ENCODE assay signal across 8 cellular contexts in genomic region chr3:113747719-113748046, GRCh38. TPM values are rescaled to one million over a fixed set of nuclear protein-coding genes. Genes with fewer than 3 reads are reported as not detected.
A peak's percentile ranks its signal among the peaks of the same experiment; 100 is the strongest.
DNase-seq lines count a peak whose midpoint lies in the region; ATAC-seq and TF ChIP-seq lines count a peak whose summit lies in the region.

No MANE protein-coding gene starts in this region.

- peak overlapping the region; percentile 93 to 100 (median 98) for H3K4me3 Mint-ChIP-seq in naive thymus-derived CD8-positive, alpha-beta T cell

- peaks cover 27 to 64% (median 53%) of the 10 kb centered on the region in 4 donors for H3K4me1 Mint-ChIP-seq in naive thymus-derived CD8-positive, alpha-beta T cell

- H3K36me3 ChIP-seq in heart right ventricle (no peaks in the 10 kb centered on the region), vagina (no peaks in the 10 kb centered on the region)

- DNase-seq in heart right ventricle (no peak), Right ventricle myocardium superior (no peak), RPMI8226 (peak; percentile 42), choroid plexus epithelial cell (ENCODE audit: low read depth) (no peak), vagina (ENCODE audit: extremely low spot score in 2 of 2) (no peak), medulla oblongata (ENCODE audit: extremely low spot score) (no peak)
- peak in 1 of 10 donors; percentile 29 for DNase-seq in naive thymus-derived CD8-positive, alpha-beta T cell

- no peaks in the 10 kb centered on the region for H3K9me3 Mint-ChIP-seq in naive thymus-derived CD8-positive, alpha-beta T cell

- H3K4me3 ChIP-seq in heart right ventricle = peak overlapping the region; percentile 71 to 97 (median 86)
- peak overlapping the region; percentile 96 for H3K4me3 ChIP-seq in choroid plexus epithelial cell (ENCODE audit: low read depth, low read length)
- peak overlapping the region; percentile 80 to 99 for H3K4me3 ChIP-seq in vagina

- TF ChIP-seq CTCF in heart right ventricle (IDR thresholded peaks at IDR 0.05) = no peak
- no peak for TF ChIP-seq CTCF in choroid plexus epithelial cell (conservative IDR thresholded peaks at IDR 0.05; ENCODE audit: low read depth, low read length)
- no peak for TF ChIP-seq CTCF in vagina (IDR thresholded peaks at IDR 0.05)

- intact Hi-C loops in heart right ventricle (cut with DNase I) = loop anchor here in 7 of 10 donors (5.0 to 10.0 kb wide), 7 partner anchors 35 to 310 kb away; partner anchors contain the start of genes USF3 (in 3 of the 7), CCDC191 (in 2 of the 7), QTRT2 (in 2 of the 7) and GRAMD1C (in 1 of the 7)
- intact Hi-C loops in Right ventricle myocardium superior (cut with DNase I) = loop anchor here (10.0 kb wide), 2 partner anchors 123 to 233 kb away; partner anchors contain the start of gene SPICE1
- intact Hi-C loops in vagina (cut with DNase I) = no loop called here

- H3K4me1 ChIP-seq in heart right ventricle (peaks cover 3 to 70% (median 39%) of the 10 kb centered on the region in 9 donors), vagina (peaks cover 45% of the 10 kb centered on the region)

- TF ChIP-seq POLR2A in vagina (IDR thresholded peaks at IDR 0.05) = no peak

- ATAC-seq in heart right ventricle (no peak), Right ventricle myocardium superior (ENCODE audit: poor library complexity) (no peak), GM21447 (IDR thresholded peaks at IDR 0.05; ENCODE audit: unreplicated experiment) (no peak)
- no peak for ATAC-seq in naive thymus-derived CD8-positive, alpha-beta T cell

- 4 to 7% methylated on average over 6 of the region's 6 CpGs for WGBS in heart right ventricle, 2 donors

- no peaks in the 10 kb centered on the region for H3K27me3 ChIP-seq in heart right ventricle
- H3K27me3 ChIP-seq in vagina = no peaks in the 10 kb centered on the region

- H3K27ac ChIP-seq in heart right ventricle (peak overlapping the region in 9 of 10 donors; percentile 90 to 100 (median 99)), vagina (peak overlapping the region; percentile 100)

- POLR2A ChIA-PET in naive thymus-derived CD8-positive, alpha-beta T cell (lab: Charles Lee) = interaction anchor here (1.0 to 3.7 kb wide), 7 partner anchors 11 to 1399 kb away, joined by 3 to 82 read pairs (median 4); partner anchors contain the start of genes SPICE1 and USF3

- H3K36me3 Mint-ChIP-seq in naive thymus-derived CD8-positive, alpha-beta T cell = peaks cover 0 to 3% (median 0%) of the 10 kb centered on the region in 3 donors

- no peaks in the 10 kb centered on the region for H3K27me3 Mint-ChIP-seq in naive thymus-derived CD8-positive, alpha-beta T cell

- H3K27ac Mint-ChIP-seq in naive thymus-derived CD8-positive, alpha-beta T cell = peak overlapping the region; percentile 99 to 100 (median 100)

- H3K9me3 ChIP-seq in heart right ventricle (no peaks in the 10 kb centered on the region), vagina (no peaks in the 10 kb centered on the region)

RNA-seq across cellular contexts. Expression of gene ATP6V1A, which starts 0.8 kb away (rescaled TPM):
- total RNA-seq in heart right ventricle (10 to 100 TPM; 16.1 to 40.8 (median 19.5) TPM), Right ventricle myocardium superior (17.9 TPM), vagina (28.5 TPM)
- polyA plus RNA-seq in heart right ventricle = 1 to 10 TPM; 7.1 to 7.2 TPM
- total RNA-seq in naive thymus-derived CD8-positive, alpha-beta T cell = 10 to 100 TPM; 23.0 to 23.5 TPM
- polyA plus RNA-seq in naive thymus-derived CD8-positive, alpha-beta T cell = 10 to 100 TPM; 29.6 to 36.9 (median 34.8) TPM

RNA-seq across cellular contexts. Expression of gene NAA50, which starts 1.6 kb away (rescaled TPM):
- total RNA-seq in heart right ventricle (100 to 1,000 TPM in 1 of 10 donors, 10 to 100 TPM in 9; 63.3 to 108 (median 75.8) TPM), Right ventricle myocardium superior (77.5 TPM), vagina (90.1 TPM)
- 10 to 100 TPM in 1 of 2 donors, 1 to 10 TPM in 1; 9.9 to 57.2 TPM for polyA plus RNA-seq in heart right ventricle
- 10 to 100 TPM; 57.9 to 63.2 TPM for total RNA-seq in naive thymus-derived CD8-positive, alpha-beta T cell
- 10 to 100 TPM; 41.9 to 65.9 (median 62.4) TPM for polyA plus RNA-seq in naive thymus-derived CD8-positive, alpha-beta T cell

RNA-seq across cellular contexts. Expression of gene USF3, which starts 51.2 kb away (rescaled TPM):
- total RNA-seq in heart right ventricle (10 to 100 TPM; 12.5 to 21.2 (median 16.3) TPM), Right ventricle myocardium superior (12.7 TPM), vagina (19.2 TPM)
- 1 to 10 TPM; 3.3 to 7.1 TPM for polyA plus RNA-seq in heart right ventricle
- 10 to 100 TPM; 23.6 to 25.2 TPM for total RNA-seq in naive thymus-derived CD8-positive, alpha-beta T cell
- 1 to 10 TPM; 2.4 to 4.3 (median 4.1) TPM for polyA plus RNA-seq in naive thymus-derived CD8-positive, alpha-beta T cell
